30 cellular contexts compared by ENCODE assay signal in genomic region chr3:114552527-114552812, GRCh38.
DNase-seq lines count a peak whose midpoint lies in the region; ATAC-seq, FAIRE-seq and TF ChIP-seq lines count a peak whose summit lies in the region.
"Had no signal": no experiment of that assay in that cellular context is flagged by ENCODE, and none has a peak within 500 bp of the region (broad histone marks: within the 10 kb centered on the region; RNA-seq: fewer than 3 reads in every experiment).

No MANE protein-coding gene starts in this region.

- H3K4me3 Mint-ChIP-seq in Calu3 (ENCODE audit: low read depth, unreplicated experiment): no peak overlapping the region
- H3K4me3 Mint-ChIP-seq: CD4-positive, CD25-positive, alpha-beta regulatory T cell; GM23338; mesothelial cell of epicardium; natural killer cell had no signal

- TF ChIP-seq POLR2A in H54 (IDR thresholded peaks at IDR 0.05; ENCODE audit: low read depth, low read length): no peak

- H3F3A ChIP-seq in PC-9 (ENCODE audit: insufficient read depth, low read depth): no peaks in the 10 kb centered on the region

- no peak overlapping the region for H2AFZ ChIP-seq in PC-9
- H2AFZ ChIP-seq: GM23338 had no signal

- H4K20me1 ChIP-seq in PC-9 (ENCODE audit: insufficient read depth): no peaks in the 10 kb centered on the region

- H3K4me3 ChIP-seq in PC-9: 0 out of 2 replicates have a peak overlapping the region, but pooled peaks have one; percentile 10
- peak overlapping the region; percentile 22 for H3K4me3 ChIP-seq in endocrine pancreas (ENCODE audit: control insufficient read depth, insufficient read depth, low read length)
- H3K4me3 ChIP-seq: cardiac muscle cell, GM23338, heart left ventricle, ovary, right atrium auricular region, thoracic aorta, vagina had no signal

- peak overlapping the region; percentile 75 for H3K27ac ChIP-seq in PC-9
- H3K27ac ChIP-seq: cardiac muscle cell, ovary, right atrium auricular region, thoracic aorta, vagina had no signal

- H3K9ac ChIP-seq in endocrine pancreas (ENCODE audit: control insufficient read depth, insufficient read depth, low read length): no peak overlapping the region

- DNase-seq in Calu3: no peak
- DNase-seq in PC-9: no peak
- peak; percentile 22 for DNase-seq in myocyte (ENCODE audit: low read depth)
- no peak for DNase-seq in mesenteric fat pad (ENCODE audit: low spot score)
- DNase-seq in H54 (ENCODE audit: insufficient read length, low spot score): no peak
- DNase-seq in epidermal melanocyte (ENCODE audit: insufficient read length, low spot score): no peak
- DNase-seq: activated naive CD4-positive, alpha-beta T cell treated with Interleukin-2 at 50 U/mL for 16 hours; activated T-cell treated with anti-CD3 and anti-CD28 coated beads, Interleukin-2, amount 50 U/mL, for 48 hours; amniotic stem cell; CD4-positive, CD25-positive, alpha-beta regulatory T cell; KG1; left colon; MV-4-11; natural killer cell; NCI-H1694 treated with DMSO at 0.1 percent for 48 hours; NCI-H2171 treated with DMSO at 0.1 percent for 48 hours; NCI-H524; ovary; stimulated activated CD4-positive, alpha-beta T cell treated with anti-CD3 and anti-CD28 coated beads, Interleukin-12 subunit alpha, Interleukin-12 subunit beta, amount 100 ng/mL, for 4 hours; stimulated activated CD4-positive, alpha-beta T cell treated with anti-CD3 and anti-CD28 coated beads, Interleukin-4, amount 100 ng/mL, for 24 hours; stimulated activated naive CD4-positive, alpha-beta T cell had no signal

- no peaks in the 10 kb centered on the region for H3K9me3 ChIP-seq in PC-9 (ENCODE audit: insufficient read depth, low read depth)
- no peaks in the 10 kb centered on the region for H3K9me3 ChIP-seq in endocrine pancreas (ENCODE audit: control insufficient read depth, low read length)
- H3K9me3 ChIP-seq: heart left ventricle, ovary, right atrium auricular region, thoracic aorta, vagina had no signal

- peaks cover 6% of the 10 kb centered on the region for H3K36me3 Mint-ChIP-seq in Calu3 (ENCODE audit: insufficient read depth, unreplicated experiment)
- H3K36me3 Mint-ChIP-seq: mesothelial cell of epicardium, natural killer cell had no signal

- H3K27me3 ChIP-seq in PC-9 (ENCODE audit: insufficient read depth, low read depth) (no peaks in the 10 kb centered on the region), endocrine pancreas (ENCODE audit: control insufficient read depth, insufficient read depth, low read length) (no peaks in the 10 kb centered on the region)
- H3K27me3 ChIP-seq: cardiac muscle cell, heart left ventricle, ovary, right atrium auricular region, vagina had no signal

- H3K4me1 Mint-ChIP-seq in Calu3 (ENCODE audit: low read depth, unreplicated experiment): peaks cover 29% of the 10 kb centered on the region
- H3K4me1 Mint-ChIP-seq: CD4-positive, CD25-positive, alpha-beta regulatory T cell; GM23338; natural killer cell had no signal

- H3K9me3 Mint-ChIP-seq in Calu3 (ENCODE audit: low read depth, unreplicated experiment): no peaks in the 10 kb centered on the region
- H3K9me3 Mint-ChIP-seq: CD4-positive, CD25-positive, alpha-beta regulatory T cell; GM23338; mesothelial cell of epicardium; natural killer cell had no signal

- H3K4me2 ChIP-seq in PC-9: peak overlapping the region; percentile 41
- H3K4me2 ChIP-seq: GM23338 had no signal

- H3K9me2 ChIP-seq in PC-9 (ENCODE audit: insufficient read depth): no peaks in the 10 kb centered on the region

- H3K4me1 ChIP-seq in PC-9 (replicated peaks; ENCODE audit: insufficient read depth): peaks cover 15% of the 10 kb centered on the region
- H3K4me1 ChIP-seq in endocrine pancreas (ENCODE audit: control insufficient read depth, insufficient read depth, low read length): peaks cover 11% of the 10 kb centered on the region

- FAIRE-seq in H54 (lab: Jason Lieb, UNC): no peak

- H3K27ac Mint-ChIP-seq in Calu3 (ENCODE audit: unreplicated experiment): peak overlapping the region; percentile 80
- H3K27ac Mint-ChIP-seq: CD4-positive, CD25-positive, alpha-beta regulatory T cell; GM23338; mesothelial cell of epicardium; natural killer cell had no signal

- intact Hi-C loops in Calu3 (cut with micrococcal nuclease; ENCODE audit: unreplicated experiment) (no loop called here), PC-9 (cut with micrococcal nuclease; ENCODE audit: unreplicated experiment) (loop anchor here (1.0 to 5.0 kb wide), 3 partner anchors 54 to 154 kb away; no protein-coding TSS in a partner anchor)

- BruUV-seq in Calu3 (replicated peaks; lab: Mats Ljungman, UMichigan) (no TSS peak), PC-9 (replicated peaks; lab: Mats Ljungman, UMichigan) (TSS peak; percentile 92)

- H3K36me3 ChIP-seq in PC-9 (ENCODE audit: low read depth) (peaks cover 10% of the 10 kb centered on the region; the same call in 1 of the 2 replicates), endocrine pancreas (ENCODE audit: control insufficient read depth, insufficient read depth, low read length) (no peaks in the 10 kb centered on the region)
- H3K36me3 ChIP-seq: cardiac muscle cell, heart left ventricle, ovary, right atrium auricular region, thoracic aorta, vagina had no signal

- H3K27me3 Mint-ChIP-seq in Calu3 (ENCODE audit: unreplicated experiment): no peaks in the 10 kb centered on the region
- H3K27me3 Mint-ChIP-seq: CD4-positive, CD25-positive, alpha-beta regulatory T cell had no signal

- no peaks in the 10 kb centered on the region for H3K79me2 ChIP-seq in PC-9 (ENCODE audit: low read depth)

- ATAC-seq in GM18498 (IDR thresholded peaks at IDR 0.05; ENCODE audit: unreplicated experiment): no peak
- ATAC-seq: GM23338, left colon, natural killer cell had no signal

- CTCF ChIA-PET in Calu3 (lab: Charles Lee): interaction anchor here (0.7 to 1.2 kb wide), 3 partner anchors 9 to 134 kb away, joined by 3 to 6 read pairs (median 3); no protein-coding TSS in a partner anchor
- CTCF ChIA-PET in PC-9 (lab: Charles Lee): interaction anchor here (0.6 to 1.4 kb wide), 2 partner anchors 56 to 221 kb away, joined by 3 to 4 read pairs; no protein-coding TSS in a partner anchor

- POLR2A ChIA-PET in PC-9 (lab: Charles Lee; ENCODE audit: unreplicated experiment): interaction anchor here (0.6 kb wide), 1 partner anchor 62 kb away, joined by 5 read pairs; no protein-coding TSS in a partner anchor

- TF ChIP-seq CTCF in Calu3 (IDR thresholded peaks at IDR 0.05; ENCODE audit: unreplicated experiment) (no peak), PC-9 (conservative IDR thresholded peaks at IDR 0.05) (no peak)
